In genomic region chr3:72127843-72128242, GRCh38 we compare ENCODE assay signal across 13 cellular contexts.
A peak's percentile ranks its signal among the peaks of the same experiment; 100 is the strongest.
DNase-seq lines count a peak whose midpoint lies in the region; TF ChIP-seq lines count a peak whose summit lies in the region.
"Had no signal": no experiment of that assay in that cellular context is flagged by ENCODE, and none has a peak within 500 bp of the region (broad histone marks: within the 10 kb centered on the region; RNA-seq: fewer than 3 reads in every experiment).

No MANE protein-coding gene starts in this region.

- no peak for TF ChIP-seq CTCF in HFFc6 (IDR thresholded peaks at IDR 0.05)
- no peak for TF ChIP-seq CTCF in cardiac fibroblast (IDR thresholded peaks at IDR 0.05; ENCODE audit: low read depth, low read length)

- H3K27me3 Mint-ChIP-seq in HFFc6 (ENCODE audit: insufficient read depth): peaks cover 13% of the 10 kb centered on the region
- peaks cover 1% of the 10 kb centered on the region for H3K27me3 Mint-ChIP-seq in activated CD4-positive, alpha-beta memory T cell treated with anti-CD3 and anti-CD28 coated beads, Interleukin-2, amount 10 ng/mL, durations not matched to agents 7 days and 5 days

- no peaks in the 10 kb centered on the region for H3K36me3 Mint-ChIP-seq in HFFc6 (ENCODE audit: low read depth)
- H3K36me3 Mint-ChIP-seq in activated CD4-positive, alpha-beta memory T cell treated with anti-CD3 and anti-CD28 coated beads, Interleukin-2, amount 10 ng/mL, durations not matched to agents 7 days and 5 days (ENCODE audit: low read depth): no peaks in the 10 kb centered on the region

- no peak overlapping the region for H3K27ac Mint-ChIP-seq in HFFc6
- no peak overlapping the region for H3K27ac Mint-ChIP-seq in activated CD4-positive, alpha-beta memory T cell treated with anti-CD3 and anti-CD28 coated beads, Interleukin-2, amount 10 ng/mL, durations not matched to agents 7 days and 5 days
- H3K27ac Mint-ChIP-seq: activated CD8-positive, alpha-beta T cell treated with anti-CD3 and anti-CD28 coated beads, Interleukin-2, amount 10 ng/mL, durations not matched to agents 7 days and 5 days; effector memory CD8-positive, alpha-beta T cell; stimulated activated naive CD8-positive, alpha-beta T cell treated with anti-CD3 and anti-CD28 coated beads, Interleukin-15, Interleukin-2, amounts not matched to agents 100 ng/mL and 50 ng/mL, for 24 hours had no signal

- H3K4me1 Mint-ChIP-seq in HFFc6 (ENCODE audit: low read depth): peaks cover 17% of the 10 kb centered on the region
- H3K4me1 Mint-ChIP-seq in activated CD4-positive, alpha-beta memory T cell treated with anti-CD3 and anti-CD28 coated beads, Interleukin-2, amount 10 ng/mL, durations not matched to agents 7 days and 5 days: peaks cover 8% of the 10 kb centered on the region

- DNase-seq in HFFc6 (peak; percentile 32), NOMO-1 (lab: John Stamatoyannopoulos, UW; ENCODE audit: unreplicated experiment in 2 of 2) (peak; percentile 16 to 52), cardiac fibroblast (ENCODE audit: low read depth in 2 of 2) (peak; percentile 42 to 79), stromal cell of bone marrow (ENCODE audit: low read depth) (peak; percentile 55), posterior cingulate gyrus (no peak)
- no peak for DNase-seq in activated CD4-positive, alpha-beta memory T cell treated with anti-CD3 and anti-CD28 coated beads, Interleukin-2, amount 10 ng/mL, durations not matched to agents 7 days and 5 days
- DNase-seq in activated CD8-positive, alpha-beta memory T cell treated with anti-CD3 and anti-CD28 coated beads, Interleukin-2, amount 50 U/mL, for 48 hours: no peak
- DNase-seq: activated CD8-positive, alpha-beta T cell treated with anti-CD3 and anti-CD28 coated beads, Interleukin-2, amount 10 ng/mL, durations not matched to agents 7 days and 5 days; effector memory CD8-positive, alpha-beta T cell; hippocampal formation; NCI-H1694 treated with DMSO at 0.1 percent for 48 hours; stimulated activated CD4-positive, alpha-beta T cell treated with anti-CD3 and anti-CD28 coated beads, Interleukin-2, amount 100 ng/mL, for 24 hours had no signal

- H3K9me3 Mint-ChIP-seq in HFFc6: no peaks in the 10 kb centered on the region
- H3K9me3 Mint-ChIP-seq in activated CD4-positive, alpha-beta memory T cell treated with anti-CD3 and anti-CD28 coated beads, Interleukin-2, amount 10 ng/mL, durations not matched to agents 7 days and 5 days: peaks cover 3% of the 10 kb centered on the region
- H3K9me3 Mint-ChIP-seq: effector memory CD8-positive, alpha-beta T cell; stimulated activated naive CD8-positive, alpha-beta T cell treated with anti-CD3 and anti-CD28 coated beads, Interleukin-15, Interleukin-2, amounts not matched to agents 100 ng/mL and 50 ng/mL, for 24 hours had no signal

- H3K4me3 ChIP-seq in cardiac fibroblast (replicated peaks in 1 of 2; ENCODE audit: low read depth in 2 of 2, low read length in 2 of 2): no peak overlapping the region

- POLR2A ChIA-PET in activated CD4-positive, alpha-beta memory T cell treated with anti-CD3 and anti-CD28 coated beads, Interleukin-2, amount 10 ng/mL, durations not matched to agents 7 days and 5 days (lab: Charles Lee): no interaction called here

- intact Hi-C loops in posterior cingulate gyrus (cut with DNase I): no loop called here

- CTCF ChIA-PET in activated CD4-positive, alpha-beta memory T cell treated with anti-CD3 and anti-CD28 coated beads, Interleukin-2, amount 10 ng/mL, durations not matched to agents 7 days and 5 days (lab: Charles Lee): no interaction called here

- H3K4me3 Mint-ChIP-seq in HFFc6: no peak overlapping the region
- H3K4me3 Mint-ChIP-seq in activated CD4-positive, alpha-beta memory T cell treated with anti-CD3 and anti-CD28 coated beads, Interleukin-2, amount 10 ng/mL, durations not matched to agents 7 days and 5 days: no peak overlapping the region
- H3K4me3 Mint-ChIP-seq: activated CD8-positive, alpha-beta T cell treated with anti-CD3 and anti-CD28 coated beads, Interleukin-2, amount 10 ng/mL, durations not matched to agents 7 days and 5 days; effector memory CD8-positive, alpha-beta T cell; stimulated activated naive CD8-positive, alpha-beta T cell treated with anti-CD3 and anti-CD28 coated beads, Interleukin-15, Interleukin-2, amounts not matched to agents 100 ng/mL and 50 ng/mL, for 24 hours had no signal

Comparison
In these comparisons a context has a peak if more than half of its experiments do, and no peak if none do; other contexts are left out.
1. DNase-seq: peak in HFFc6 (single experiment), NOMO-1 (2 of 2), cardiac fibroblast (2 of 2) and stromal cell of bone marrow (single experiment); none in activated CD4-positive, alpha-beta memory T cell treated with anti-CD3 and anti-CD28 coated beads, Interleukin-2, amount 10 ng/mL, durations not matched to agents 7 days and 5 days (single experiment), posterior cingulate gyrus (0 of 10) and activated CD8-positive, alpha-beta memory T cell treated with anti-CD3 and anti-CD28 coated beads, Interleukin-2, amount 50 U/mL, for 48 hours (single experiment).